In the genomic region with DNA sequence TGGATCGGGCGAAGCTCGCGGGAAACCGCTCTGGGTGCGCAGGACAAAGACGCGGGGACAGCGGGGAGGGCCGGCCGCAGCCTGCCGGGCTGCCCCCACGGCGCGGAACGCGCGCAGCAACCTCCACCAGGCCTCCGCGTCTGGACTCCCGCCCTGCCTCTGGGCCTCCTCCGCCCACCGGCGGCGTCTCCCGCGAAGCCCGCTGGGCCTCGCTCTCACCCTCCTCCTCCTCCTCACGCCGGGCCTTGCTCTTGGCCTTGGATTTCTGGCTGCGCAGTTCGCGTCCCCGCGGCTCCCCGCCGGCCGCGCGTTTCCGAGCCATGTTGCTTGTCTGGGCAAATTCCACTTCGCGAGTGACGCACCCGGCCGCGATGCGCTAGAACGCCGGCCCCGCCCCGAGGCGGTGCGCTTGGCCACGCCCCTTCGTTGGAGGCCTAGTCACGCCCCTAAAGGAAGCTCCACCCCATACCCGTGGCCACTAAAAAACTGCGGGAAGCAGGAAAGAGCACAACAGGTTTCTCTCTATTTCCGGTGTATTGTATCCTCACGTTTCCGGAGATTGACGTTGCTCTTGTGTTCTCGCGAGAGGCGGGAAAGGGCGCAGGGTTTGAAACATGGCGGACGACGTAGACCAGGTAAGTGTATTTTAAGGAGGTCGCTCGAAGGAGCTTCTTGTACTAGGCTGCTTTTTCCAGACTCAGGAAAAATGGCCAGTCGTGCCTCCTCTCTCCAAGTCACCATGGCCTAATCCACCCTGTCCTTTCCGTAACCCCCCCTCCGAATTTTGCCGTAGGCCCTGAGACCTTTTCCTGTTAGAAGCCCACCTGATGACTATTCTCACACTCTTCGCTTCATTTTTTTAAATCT, we compare ENCODE assay signal across 8 cellular contexts. TPM values are rescaled to one million over a fixed set of nuclear protein-coding genes. Genes with fewer than 3 reads are reported as not detected.
DNase-seq lines count a peak whose midpoint lies in the region; ATAC-seq, FAIRE-seq and TF ChIP-seq lines count a peak whose summit lies in the region.

A gene (plus strand): TSS at position 571 of the 867 bp plus-strand sequence. CDS start 44 bp downstream, at position 615.
A gene (minus strand): TSS at position 355 of the 867 bp plus-strand sequence. CDS start 33 bp downstream, at position 322.

- peak; percentile 62 for FAIRE-seq in bronchial epithelial cell (lab: Jason Lieb, UNC)

- peak within 1 kb of the TSS; percentile 98 for H3K9ac ChIP-seq in iPS-20b (ENCODE audit: low read depth, low read length)

- TF ChIP-seq CTCF in AG04449 (IDR thresholded peaks at IDR 0.05; ENCODE audit: insufficient read depth, low read length, missing control alignments) (no peak), WI38 (IDR thresholded peaks at IDR 0.05; ENCODE audit: low read depth, low read length) (no peak), bronchial epithelial cell (IDR thresholded peaks at IDR 0.05; ENCODE audit: insufficient read depth, low read length, severe bottlenecking) (no peak)

- H3K27me3 ChIP-seq in bronchial epithelial cell (ENCODE audit: control insufficient read depth, insufficient read depth, low read length) (no peaks in the 10 kb centered on the region), iPS-20b (ENCODE audit: insufficient read depth, low read length) (no peaks in the 10 kb centered on the region)

- POLR2A ChIA-PET in AG04449 (lab: Yijun Ruan, JAX), result interaction anchor here (0.6 to 2.2 kb wide), 19 partner anchors 8 to 768 kb away, joined by 3 to 22 read pairs (median 4); a partner anchor contains a TSS

- H3K4me3 ChIP-seq in AG04449 (ENCODE audit: low read depth, low read length), result peak within 1 kb of the TSS; percentile 95
- peak within 1 kb of the TSS; percentile 72 for H3K4me3 ChIP-seq in WI38 (ENCODE audit: low read depth, low read length)
- peak within 1 kb of the TSS; percentile 95 for H3K4me3 ChIP-seq in bronchial epithelial cell (ENCODE audit: low read depth, low read length)
- peak within 1 kb of the TSS; percentile 95 for H3K4me3 ChIP-seq in iPS-20b (ENCODE audit: low read length)
- H3K4me3 ChIP-seq in skin epidermis, result peak within 1 kb of the TSS; percentile 70 to 85 (median 76)

- no peaks in the 10 kb centered on the region for H3K9me3 ChIP-seq in iPS-20b (ENCODE audit: insufficient read depth, low read depth, low read length)

- ATAC-seq in GM18907 (IDR thresholded peaks at IDR 0.05; ENCODE audit: unreplicated experiment) (peak; percentile 95), HG03159 (IDR thresholded peaks at IDR 0.05; ENCODE audit: unreplicated experiment) (peak; percentile 94)

- DNase-seq in AG04449 (ENCODE audit: low read depth, low spot score), result peak; percentile 97
- DNase-seq in NCI-H2227 treated with DMSO at 0.1 percent for 48 hours (lab: John Stamatoyannopoulos, UW), result peak; percentile 94
- DNase-seq in bronchial epithelial cell (ENCODE audit: low read depth), result peak; percentile 97

- H3K36me3 ChIP-seq in bronchial epithelial cell (ENCODE audit: control insufficient read depth, insufficient read depth, low read length) (no peaks in the 10 kb centered on the region), iPS-20b (ENCODE audit: insufficient read depth, low read depth, low read length) (peaks cover 26% of the 10 kb centered on the region)

- CTCF ChIA-PET in AG04449 (lab: Yijun Ruan, JAX), result interaction anchor here (0.6 to 3.1 kb wide), 10 partner anchors 8 to 373 kb away, joined by 3 to 41 read pairs (median 3); a partner anchor contains a TSS

- H3K27ac ChIP-seq in iPS-20b (ENCODE audit: low read length), result peak within 1 kb of the TSS; percentile 81
- H3K27ac ChIP-seq in skin epidermis, result peak within 1 kb of the TSS; percentile 84 to 100 (median 97)

- peaks cover 4% of the 10 kb centered on the region for H3K4me1 ChIP-seq in iPS-20b (ENCODE audit: insufficient read depth, low read length)

RNA-seq across cellular contexts. Expression of the first gene that starts in this region (rescaled TPM):
- total RNA-seq in bronchial epithelial cell, result 5.5 and 6.6 TPM in 2 replicates

RNA-seq across cellular contexts. Expression of the second gene that starts in this region (rescaled TPM):
- total RNA-seq in bronchial epithelial cell, result 25.3 and 33.4 TPM in 2 replicates

Comparison
In these comparisons a context has a peak if more than half of its experiments do, and no peak if none do; other contexts are left out.
1. Peak in every context shown above with its lines: DNase-seq, ATAC-seq, H3K4me3 ChIP-seq and H3K27ac ChIP-seq.